8 cellular contexts compared by ENCODE assay signal in the genomic region with DNA sequence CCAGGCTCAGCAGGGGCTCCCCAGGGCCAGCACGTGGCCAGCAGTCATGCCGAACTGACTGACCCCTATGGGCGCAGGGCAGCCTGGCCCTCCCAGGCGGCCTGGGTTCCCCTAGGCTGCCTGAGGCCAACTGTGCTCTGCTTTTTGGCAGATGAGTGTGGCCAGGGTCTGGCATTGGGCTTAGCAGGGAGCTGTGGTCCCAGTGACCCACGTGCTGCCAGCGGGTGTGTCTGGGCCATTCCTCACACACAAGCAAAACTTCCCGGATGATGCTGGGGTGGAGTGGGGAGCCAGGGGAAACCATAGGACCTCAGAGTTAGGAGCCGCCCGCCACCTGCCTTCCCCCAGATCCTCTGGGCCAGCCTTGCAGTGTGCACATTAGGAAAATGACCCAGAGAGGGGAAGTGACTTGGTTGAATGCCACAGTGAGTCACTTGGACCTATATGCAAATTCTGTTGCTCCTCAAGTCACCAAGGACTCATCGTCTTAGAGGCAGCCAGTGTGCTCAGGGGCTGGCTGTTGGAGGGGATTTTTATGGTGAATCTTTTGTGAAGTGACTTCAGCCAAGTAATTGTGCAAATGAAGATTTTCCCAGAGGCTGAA. TPM values are rescaled to one million over a fixed set of nuclear protein-coding genes. Genes with fewer than 3 reads are reported as not detected.
DNase-seq lines count a peak whose midpoint lies in the region; ATAC-seq and TF ChIP-seq lines count a peak whose summit lies in the region.

No MANE protein-coding gene starts in this region.

- no peak overlapping the region for H4K91ac ChIP-seq in IMR-90 (ENCODE audit: insufficient read depth, low read depth, low read length)

- no peak overlapping the region for H3K4me2 ChIP-seq in IMR-90 (ENCODE audit: low read depth, low read length)

- H3K27ac ChIP-seq in IMR-90 (ENCODE audit: insufficient read depth, low read length): no peak overlapping the region

- no peak for TF ChIP-seq RAD21 in IMR-90 (IDR thresholded peaks at IDR 0.05; ENCODE audit: low read length)

- no peak for TF ChIP-seq POLR2A in IMR-90 (IDR thresholded peaks at IDR 0.05; ENCODE audit: low read depth, low read length)

- peaks cover 2% of the 10 kb centered on the region; the same call in 1 of the 2 replicates for H3K27me3 ChIP-seq in IMR-90 (ENCODE audit: control insufficient read depth, insufficient read depth, low read length)

- BruUV-seq in IMR-90 (replicated peaks; lab: Mats Ljungman, UMichigan): no TSS peak

- peaks cover 2% of the 10 kb centered on the region for H3K9me1 ChIP-seq in IMR-90 (ENCODE audit: insufficient read depth, low read length)

- H2AK9ac ChIP-seq in IMR-90 (replicated peaks; ENCODE audit: low read depth, low read length, poor library complexity): peak overlapping the region; percentile 89

- dilution Hi-C loops in IMR-90 (cut with HindIII; ENCODE audit: low sequenced_read_pairs, unreplicated experiment): no loop called here

- 0 out of 2 replicates have a peak overlapping the region, but pooled peaks have one; percentile 46 for H3K14ac ChIP-seq in IMR-90 (replicated peaks; ENCODE audit: low read depth, low read length)

- H3K4ac ChIP-seq in IMR-90 (ENCODE audit: low read depth, low read length): no peak overlapping the region

- no peak overlapping the region for H2BK120ac ChIP-seq in IMR-90 (ENCODE audit: low read depth, low read length)

- no peak overlapping the region for H4K5ac ChIP-seq in IMR-90 (ENCODE audit: low read depth, low read length)

- H3K18ac ChIP-seq in IMR-90 (ENCODE audit: low read depth, low read length): no peak overlapping the region

- no peak overlapping the region for H3K56ac ChIP-seq in IMR-90 (ENCODE audit: extremely low read depth, insufficient read depth, low read length)

- no peaks in the 10 kb centered on the region for H3K9me3 ChIP-seq in IMR-90 (ENCODE audit: control insufficient read depth, insufficient read depth, low read length)

- H4K20me1 ChIP-seq in IMR-90 (ENCODE audit: insufficient read depth, low read length): no peaks in the 10 kb centered on the region; the same call in 1 of the 2 replicates

- no peak overlapping the region; the same call in 1 of the 2 replicates for H2AK5ac ChIP-seq in IMR-90 (ENCODE audit: low read depth, low read length)

- peak overlapping the region; percentile 56 for H3K4me3 Mint-ChIP-seq in activated T-cell treated with anti-CD3 and anti-CD28 coated beads, Interleukin-2, amount 50 U/mL, for 4 hours

- no peak overlapping the region for H3K4me3 ChIP-seq in IMR-90 (ENCODE audit: insufficient read depth, low read depth, low read length)

- peak overlapping the region; percentile 73 for H2AFZ ChIP-seq in IMR-90 (replicated peaks; ENCODE audit: low read length, poor library complexity)

- H3K23ac ChIP-seq in IMR-90 (ENCODE audit: low read depth, low read length): no peak overlapping the region

- no peaks in the 10 kb centered on the region for H3K27me3 Mint-ChIP-seq in activated T-cell treated with anti-CD3 and anti-CD28 coated beads, Interleukin-2, amount 50 U/mL, for 4 hours (ENCODE audit: low read depth)

- in situ Hi-C loops in IMR-90 (cut with MboI; ENCODE audit: low sequenced_read_pairs): no loop called here

- no peak overlapping the region for H2BK5ac ChIP-seq in IMR-90 (ENCODE audit: low read depth, low read length, poor library complexity, severe bottlenecking)

- peaks cover 12% of the 10 kb centered on the region for H3K4me1 ChIP-seq in IMR-90 (ENCODE audit: control insufficient read depth, insufficient read depth, low read length)

- POLR2A ChIA-PET in IMR-90 (lab: Charles Lee; ENCODE audit: unreplicated experiment): no interaction called here

- no peak overlapping the region for H3K9ac ChIP-seq in IMR-90 (ENCODE audit: low read depth, low read length)

- no peaks in the 10 kb centered on the region for H3K79me1 ChIP-seq in IMR-90 (ENCODE audit: low read depth in 1 of 2, low read length in 2 of 2)

- no peak overlapping the region for H4K8ac ChIP-seq in IMR-90 (ENCODE audit: low read depth in 2 of 2, low read length in 2 of 2)

- no peak overlapping the region for H2BK15ac ChIP-seq in IMR-90 (ENCODE audit: low read depth, low read length)

- CTCF ChIA-PET in IMR-90 (lab: Yijun Ruan, JAX): no interaction called here

- H3K36me3 Mint-ChIP-seq in activated T-cell treated with anti-CD3 and anti-CD28 coated beads, Interleukin-2, amount 50 U/mL, for 4 hours (ENCODE audit: insufficient read depth): peaks cover 2% of the 10 kb centered on the region

- H3K36me3 ChIP-seq in IMR-90 (ENCODE audit: control insufficient read depth, insufficient read depth, low read length): no peaks in the 10 kb centered on the region

- intact Hi-C loops in IMR-90 (cut with micrococcal nuclease): no loop called here

- no peak overlapping the region for H2BK20ac ChIP-seq in IMR-90 (ENCODE audit: low read depth, low read length)

- peaks cover 91% of the 10 kb centered on the region for H3K4me1 Mint-ChIP-seq in activated T-cell treated with anti-CD3 and anti-CD28 coated beads, Interleukin-2, amount 50 U/mL, for 4 hours (ENCODE audit: low read depth)

- DNase-seq in IMR-90 (peak; percentile 73), lung microvascular endothelial cell (ENCODE audit: low read depth in 2 of 2) (peak; percentile 41 to 68), NCI-H748 treated with DMSO at 0.1 percent for 48 hours (lab: John Stamatoyannopoulos, UW) (no peak), NCI-H1436 treated with DMSO at 0.1 percent for 48 hours (lab: John Stamatoyannopoulos, UW) (no peak), HT-29 (ENCODE audit: low spot score) (no peak)
- peak; percentile 44 for DNase-seq in activated T-cell treated with anti-CD3 and anti-CD28 coated beads, Interleukin-2, amount 50 U/mL, for 4 hours

- ATAC-seq in GM18499 (IDR thresholded peaks at IDR 0.05; ENCODE audit: insufficient read depth, unreplicated experiment): peak; percentile 36
- peak; percentile 60 for ATAC-seq in GM21447 (IDR thresholded peaks at IDR 0.05; ENCODE audit: unreplicated experiment)
- ATAC-seq in IMR-90 (ENCODE audit: low read depth): peak; percentile 12; the same call in 1 of the 2 replicates
- peak; percentile 82 to 85 for ATAC-seq in activated T-cell treated with anti-CD3 and anti-CD28 coated beads, Interleukin-2, amount 50 U/mL, for 4 hours

- WGBS in IMR-90 (ENCODE audit: extremely low coverage in 2 of 2, insufficient read length in 1 of 2), 2 experiments: 100% methylated on average over 2 of the region's 10 CpGs; no CpG with 5 or more reads in 1 of the 2 experiments

- no peak for TF ChIP-seq CTCF in IMR-90 (conservative IDR thresholded peaks at IDR 0.05; ENCODE audit: low read depth, low read length)

- H3K9me3 Mint-ChIP-seq in activated T-cell treated with anti-CD3 and anti-CD28 coated beads, Interleukin-2, amount 50 U/mL, for 4 hours: no peaks in the 10 kb centered on the region

TF ChIP-seq in IMR-90, 13 proteins besides CTCF, POLR2A, EP300 and RAD21:
- TF ChIP-seq RFX5 (IDR thresholded peaks at IDR 0.05; ENCODE audit: low read depth, low read length) (no peak), MAFK (IDR thresholded peaks at IDR 0.05; ENCODE audit: low read depth, low read length) (no peak), BHLHE40 (IDR thresholded peaks at IDR 0.05; ENCODE audit: low read depth, low read length) (no peak), CHD1 (IDR thresholded peaks at IDR 0.05; ENCODE audit: low read depth, low read length) (no peak), MXI1 (IDR thresholded peaks at IDR 0.05; ENCODE audit: borderline replicate concordance, low read depth, low read length) (no peak), CEBPB (IDR thresholded peaks at IDR 0.05; ENCODE audit: low read depth, low read length) (no peak), NFE2L2 (IDR thresholded peaks at IDR 0.05; ENCODE audit: low read depth, low read length) (no peak), FOS (IDR thresholded peaks at IDR 0.05; ENCODE audit: low read depth, low read length) (no peak), USF2 (IDR thresholded peaks at IDR 0.05; ENCODE audit: low read depth, low read length) (no peak), SMC3 (IDR thresholded peaks at IDR 0.05; ENCODE audit: low read depth, low read length) (no peak), RCOR1 (IDR thresholded peaks at IDR 0.05; ENCODE audit: insufficient replicate concordance, low read length) (no peak), MAZ (IDR thresholded peaks at IDR 0.05; ENCODE audit: borderline replicate concordance, low read depth, low read length) (no peak)
- TF ChIP-seq, protein P1, sequence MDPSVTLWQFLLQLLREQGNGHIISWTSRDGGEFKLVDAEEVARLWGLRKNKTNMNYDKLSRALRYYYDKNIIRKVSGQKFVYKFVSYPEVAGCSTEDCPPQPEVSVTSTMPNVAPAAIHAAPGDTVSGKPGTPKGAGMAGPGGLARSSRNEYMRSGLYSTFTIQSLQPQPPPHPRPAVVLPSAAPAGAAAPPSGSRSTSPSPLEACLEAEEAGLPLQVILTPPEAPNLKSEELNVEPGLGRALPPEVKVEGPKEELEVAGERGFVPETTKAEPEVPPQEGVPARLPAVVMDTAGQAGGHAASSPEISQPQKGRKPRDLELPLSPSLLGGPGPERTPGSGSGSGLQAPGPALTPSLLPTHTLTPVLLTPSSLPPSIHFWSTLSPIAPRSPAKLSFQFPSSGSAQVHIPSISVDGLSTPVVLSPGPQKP (IDR thresholded peaks at IDR 0.05; ENCODE audit: borderline replicate concordance, low read depth, low read length): no peak

RNA-seq across cellular contexts. Expression of gene ADORA2A, which starts 6.6 kb away (rescaled TPM):
- total RNA-seq in IMR-90 (2012; rRNA removed): 0.28 and 0.36 TPM in 2 replicates
- polyA plus RNA-seq in IMR-90 (2012; rRNA removed): 0.76 and 1.1 TPM in 2 replicates
- 1.3 and 1.6 TPM in 2 replicates for polyA plus RNA-seq in IMR-90 (2012; cell fraction: cytosol; rRNA removed)
- polyA plus RNA-seq in IMR-90 (2012; cell fraction: nucleus; rRNA removed; ENCODE audit: low replicate concordance): 2.9 and 7.6 TPM in 2 replicates
- 10 to 100 TPM; 44.6 to 57.1 (median 51.1) TPM for total RNA-seq in activated T-cell treated with anti-CD3 and anti-CD28 coated beads, Interleukin-2, amount 50 U/mL, for 4 hours
- 3.8 and 7.0 TPM in 2 replicates for total RNA-seq in lung microvascular endothelial cell
- 0.36 and 0.44 TPM in 2 replicates for total RNA-seq in HT-29 (2014; rRNA removed; shearing (Covaris generic))

Comparison
In these comparisons a context has a peak if more than half of its experiments do, and no peak if none do; other contexts are left out.
1. ATAC-seq: peak in every context shown above with its lines; median percentile 84 in activated T-cell treated with anti-CD3 and anti-CD28 coated beads, Interleukin-2, amount 50 U/mL, for 4 hours; 60 in GM21447; 36 in GM18499; 12 in IMR-90.
2. DNase-seq: peak in IMR-90 (single experiment), activated T-cell treated with anti-CD3 and anti-CD28 coated beads, Interleukin-2, amount 50 U/mL, for 4 hours (single experiment) and lung microvascular endothelial cell (2 of 2); none in NCI-H748 treated with DMSO at 0.1 percent for 48 hours (single experiment), NCI-H1436 treated with DMSO at 0.1 percent for 48 hours (single experiment) and HT-29 (single experiment).